Comparison of ENCODE assay signal across 1 cellular context in the genomic region with DNA sequence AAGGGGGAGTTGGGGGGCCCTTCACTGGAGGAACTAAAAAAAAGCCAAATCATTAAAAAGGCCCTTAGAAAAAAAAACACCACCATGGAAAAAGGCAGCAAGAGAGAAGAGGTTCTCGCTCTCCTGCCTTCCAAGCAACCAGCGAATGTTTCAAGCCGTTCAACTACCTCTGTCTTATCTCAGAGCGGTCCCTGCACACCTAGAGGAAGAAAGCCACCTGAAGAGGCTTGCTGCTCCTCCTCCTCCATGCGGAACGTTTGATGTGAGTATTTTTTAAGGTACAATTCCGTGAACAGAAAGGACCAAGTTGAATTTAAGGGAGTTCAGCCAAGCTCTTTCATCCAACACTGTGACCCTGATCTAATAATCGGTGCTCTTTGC.
TF ChIP-seq lines count a peak whose summit lies in the region.

No MANE protein-coding gene starts in this region.

TF ChIP-seq in GM23338, 12 proteins besides CTCF, POLR2A, EP300 and RAD21 (continued from another document):
- TF ChIP-seq CREB1 (CRISPR knock-in tag; IDR thresholded peaks at IDR 0.05; ENCODE audit: low read depth), result no peak
